In genomic region chr1:47481936-47482335, GRCh38 we compare ENCODE assay signal across 9 cellular contexts.
"Had no signal": no experiment of that assay in that cellular context is flagged by ENCODE, and none has a peak within 500 bp of the region (broad histone marks: within the 10 kb centered on the region; RNA-seq: fewer than 3 reads in every experiment).

No MANE protein-coding gene starts in this region.

- H3K9me3 Mint-ChIP-seq: HFFc6 had no signal

- H3K27ac ChIP-seq: GM23248 had no signal

- H3K9ac ChIP-seq: GM23248 had no signal

- H2AFZ ChIP-seq: GM23248 had no signal

- H3K27ac Mint-ChIP-seq: HFFc6, IgD-negative memory B cell had no signal

- H3K36me3 ChIP-seq: HAP-1 had no signal

- H3K9me3 ChIP-seq: HAP-1 had no signal

- H3K4me3 Mint-ChIP-seq: HFFc6, IgD-negative memory B cell had no signal

- H3K36me3 Mint-ChIP-seq: IgD-negative memory B cell had no signal

- FAIRE-seq: HTR-8/SVneo had no signal

- ATAC-seq: HCT116 had no signal

- H3K4me1 ChIP-seq: HAP-1 had no signal

- H3K4me3 ChIP-seq: GM23248, HAP-1 had no signal

- H3K4me1 Mint-ChIP-seq: IgD-negative memory B cell had no signal

- DNase-seq: GM23248, GOT3, H7, HFFc6, KBM-7 had no signal
